ENCODE assay signal across 8 cellular contexts in genomic region chr13:99265823-99266426, GRCh38. TPM values are rescaled to one million over a fixed set of nuclear protein-coding genes. Genes with fewer than 3 reads are reported as not detected.
A peak's percentile ranks its signal among the peaks of the same experiment; 100 is the strongest.
DNase-seq lines count a peak whose midpoint lies in the region; ATAC-seq, FAIRE-seq and TF ChIP-seq lines count a peak whose summit lies in the region.

No MANE protein-coding gene starts in this region.

- H3K9ac ChIP-seq in Loucy (ENCODE audit: low read depth, low read length, poor library complexity, severe bottlenecking) = no peak overlapping the region

- H3K36me3 ChIP-seq in Loucy (ENCODE audit: insufficient read depth, low read length) = peaks cover 19% of the 10 kb centered on the region; the same call in 1 of the 2 replicates
- no peaks in the 10 kb centered on the region for H3K36me3 ChIP-seq in pancreas

- intact Hi-C loops in pancreas (cut with DNase I) = loop anchor here in 2 of 3 donors (5.0 to 10.0 kb wide), 3 partner anchors 89 to 171 kb away; no protein-coding TSS in a partner anchor

- H3K4me3 ChIP-seq in Loucy (ENCODE audit: low read length, poor library complexity, severe bottlenecking) (no peak overlapping the region), fibroblast of mammary gland (ENCODE audit: control insufficient read depth, low read depth, low read length) (no peak overlapping the region), pancreas (no peak overlapping the region)

- H3K27ac ChIP-seq in pancreas = no peak overlapping the region

- H3K4me3 Mint-ChIP-seq in T-helper 17 cell = peak overlapping the region; percentile 50

- H3K79me2 ChIP-seq in Loucy (ENCODE audit: insufficient read depth, low read length) = peaks cover 53% of the 10 kb centered on the region; the same call in 1 of the 2 replicates

- H3K4me1 Mint-ChIP-seq in T-helper 17 cell = peaks cover 43% of the 10 kb centered on the region

- H3K27me3 Mint-ChIP-seq in T-helper 17 cell = no peaks in the 10 kb centered on the region

- peaks cover 29% of the 10 kb centered on the region for H3K4me1 ChIP-seq in Loucy (ENCODE audit: insufficient read depth, low read length, poor library complexity, severe bottlenecking)
- H3K4me1 ChIP-seq in pancreas = no peaks in the 10 kb centered on the region

- no peaks in the 10 kb centered on the region for H3K9me3 ChIP-seq in Loucy (ENCODE audit: insufficient read depth, low read depth, low read length)
- H3K9me3 ChIP-seq in T-helper 17 cell (ENCODE audit: control insufficient read depth, low read length, poor library complexity, severe bottlenecking) = no peaks in the 10 kb centered on the region
- H3K9me3 ChIP-seq in pancreas = no peaks in the 10 kb centered on the region

- WGBS in pancreas, 2 donors = 11 to 20% methylated on average over 3 of the region's 3 CpGs

- DNase-seq in A172 (ENCODE audit: low spot score) (peak; percentile 47), EL (peak; percentile 57), T-helper 17 cell (no peak), fibroblast of mammary gland (ENCODE audit: low read depth) (peak; percentile 69), pancreas (no peak)

- ATAC-seq in T-helper 17 cell = peak; percentile 72
- ATAC-seq in pancreas = peak; percentile 77 to 89 (median 79)
- ATAC-seq in HG03135 (IDR thresholded peaks at IDR 0.05; ENCODE audit: unreplicated experiment) = no peak
- no peak for ATAC-seq in HG03095 (IDR thresholded peaks at IDR 0.05; ENCODE audit: unreplicated experiment)

- H3K27ac Mint-ChIP-seq in T-helper 17 cell = peak overlapping the region; percentile 87

- peak; percentile 95 for FAIRE-seq in pancreas (lab: Jason Lieb, UNC)

- no peaks in the 10 kb centered on the region for H3K9me2 ChIP-seq in Loucy (replicated peaks; ENCODE audit: low read depth, low read length)

- no peak overlapping the region for H3K4me2 ChIP-seq in Loucy (ENCODE audit: low read depth, low read length, poor library complexity, severe bottlenecking)

- no peaks in the 10 kb centered on the region for H3K36me3 Mint-ChIP-seq in T-helper 17 cell (ENCODE audit: low read depth)

- H4K20me1 ChIP-seq in Loucy (ENCODE audit: insufficient read depth, low read length, poor library complexity, severe bottlenecking) = peaks cover 18% of the 10 kb centered on the region

- no peaks in the 10 kb centered on the region for H3F3A ChIP-seq in Loucy (ENCODE audit: low read depth)

- H2AFZ ChIP-seq in Loucy (ENCODE audit: low read length) = no peak overlapping the region

- TF ChIP-seq CTCF in Loucy (conservative IDR thresholded peaks at IDR 0.05; ENCODE audit: low read length) (peak; percentile 75), fibroblast of mammary gland (conservative IDR thresholded peaks at IDR 0.05; ENCODE audit: control insufficient read depth, insufficient read depth, low read depth, low read length) (peak; percentile 62), pancreas (IDR thresholded peaks at IDR 0.05) (peak; percentile 16 to 49 (median 46))

- H3K27me3 ChIP-seq in Loucy (ENCODE audit: insufficient read depth, low read length, poor library complexity, severe bottlenecking) (no peaks in the 10 kb centered on the region), pancreas (no peaks in the 10 kb centered on the region)

RNA-seq across cellular contexts. Expression of gene GPR18, which starts 7.7 kb away (rescaled TPM):
- total RNA-seq in A172 (2014; rRNA removed; shearing (Covaris generic)) = not detected in 2 replicates
- total RNA-seq in T-helper 17 cell (10 to 100 TPM; 10.1 to 13.6 TPM), pancreas (under 1 TPM in 1 of 6 donors, not detected in 5; 0.22 TPM)
- polyA plus RNA-seq in pancreas = under 1 TPM in 1 of 2 donors, not detected in 1; 0.14 TPM

RNA-seq across cellular contexts. Expression of gene GPR183, which starts 41.3 kb away (rescaled TPM):
- total RNA-seq in A172 (2014; rRNA removed; shearing (Covaris generic)) = not detected in 2 replicates
- total RNA-seq in T-helper 17 cell (100 to 1,000 TPM; 249 to 322 TPM), pancreas (1 to 10 TPM in 3 of 6 donors, under 1 TPM in 3; 0.23 to 3.5 (median 1.1) TPM)
- 1 to 10 TPM in 1 of 2 donors, under 1 TPM in 1; 0.61 to 1.2 TPM for polyA plus RNA-seq in pancreas

Comparison
In these comparisons a context has a peak if more than half of its experiments do, and no peak if none do; other contexts are left out.
1. DNase-seq: peak in A172 (single experiment), EL (single experiment) and fibroblast of mammary gland (single experiment); none in T-helper 17 cell (0 of 3) and pancreas (0 of 6).
2. ATAC-seq: peak in T-helper 17 cell (single experiment) and pancreas (4 of 4); none in HG03135 (single experiment) and HG03095 (single experiment).
3. RNA of gene GPR18, which starts 7.7 kb away (total RNA-seq): 10.1 to 13.6 TPM in T-helper 17 cell; 0.22 TPM in pancreas and not detected in A172; every median in the first group is over 4 times any median in the second.
4. RNA of gene GPR183, which starts 41.3 kb away (total RNA-seq): 249 to 322 TPM in T-helper 17 cell; 0.23 to 3.5 TPM in pancreas and not detected in A172; every median in the first group is over 10 times any median in the second.
5. Peak in every context shown above with its lines, with median percentiles within 50 percentile points of each other: CTCF ChIP-seq.